ENCODE assay signal across 10 cellular contexts in the genomic region with DNA sequence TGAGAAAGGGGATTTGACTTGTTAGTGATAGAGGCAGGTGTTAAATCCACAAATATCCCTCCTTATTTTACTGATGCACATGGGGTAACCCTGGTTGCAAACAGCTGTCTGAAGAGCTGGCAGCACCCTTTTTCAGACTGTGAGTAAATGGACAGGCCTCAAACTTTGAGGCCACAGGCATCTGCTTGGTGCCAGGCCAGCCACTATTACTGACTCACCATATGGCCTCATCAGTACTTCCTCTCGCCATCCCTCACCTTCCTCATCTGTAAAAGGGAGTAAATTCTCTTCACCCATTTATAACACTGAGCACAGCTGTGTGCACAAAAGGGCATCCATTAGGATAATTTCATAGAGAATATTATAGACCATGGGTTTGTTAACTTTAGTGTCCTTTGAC. TPM values are rescaled to one million over a fixed set of nuclear protein-coding genes. Genes with fewer than 3 reads are reported as not detected.
DNase-seq lines count a peak whose midpoint lies in the region; ATAC-seq and TF ChIP-seq lines count a peak whose summit lies in the region.
"Had no signal": no experiment of that assay in that cellular context is flagged by ENCODE, and none has a peak within 500 bp of the region (broad histone marks: within the 10 kb centered on the region; RNA-seq: fewer than 3 reads in every experiment).

No MANE protein-coding gene starts in this region.

- WGBS in psoas muscle, 3 donors: 31 to 53% (median 35%) methylated on average over 1 of the region's 1 CpG

- ATAC-seq in psoas muscle (peak; percentile 88 to 93 (median 90)), HG02885 (IDR thresholded peaks at IDR 0.05; ENCODE audit: poor library complexity, unreplicated experiment) (no peak)

- no peak overlapping the region for H3K4me3 ChIP-seq in OCI-LY3 (ENCODE audit: low read length)
- H3K4me3 ChIP-seq in psoas muscle: no peak overlapping the region
- H3K4me3 ChIP-seq: dorsolateral prefrontal cortex had no signal

- DNase-seq in EH (ENCODE audit: low read depth) (peak; percentile 91), dedifferentiated amniotic fluid mesenchymal stem cell (ENCODE audit: extremely low spot score) (peak; percentile 35), psoas muscle (peak; percentile 71 to 83), NCI-H82 (lab: John Stamatoyannopoulos, UW) (no peak), NCI-H69 (lab: John Stamatoyannopoulos, UW) (no peak)
- DNase-seq in effector CD4-positive, alpha-beta T cell: no peak
- DNase-seq: dorsolateral prefrontal cortex had no signal

- no peak overlapping the region for H3K9ac ChIP-seq in OCI-LY3 (ENCODE audit: low read length)

- H4K20me1 ChIP-seq in OCI-LY3 (ENCODE audit: insufficient read depth, low read length): no peaks in the 10 kb centered on the region

- intact Hi-C loops in psoas muscle (cut with DNase I): no loop called here

- H2AFZ ChIP-seq in OCI-LY3 (ENCODE audit: low read depth, low read length): no peak overlapping the region

- H3K27ac ChIP-seq in OCI-LY3 (ENCODE audit: low read length): no peak overlapping the region
- H3K27ac ChIP-seq in psoas muscle: peak overlapping the region; percentile 76
- H3K27ac ChIP-seq: VCaP had no signal

- H3K27me3 ChIP-seq in OCI-LY3 (ENCODE audit: low read depth, low read length) (peaks cover 4% of the 10 kb centered on the region; the same call in 1 of the 2 replicates), psoas muscle (ENCODE audit: insufficient read depth in 3 of 3, low read length in 2 of 3) (no peaks in the 10 kb centered on the region)
- H3K27me3 ChIP-seq: dorsolateral prefrontal cortex had no signal

- H3K4me1 ChIP-seq in OCI-LY3 (ENCODE audit: low read length) (peaks cover 45% of the 10 kb centered on the region), psoas muscle (peaks cover 36% of the 10 kb centered on the region)

- H3K9me3 ChIP-seq in OCI-LY3 (ENCODE audit: insufficient read depth, low read length) (no peaks in the 10 kb centered on the region), psoas muscle (no peaks in the 10 kb centered on the region)

- H3K36me3 ChIP-seq in OCI-LY3 (replicated peaks; ENCODE audit: low read depth, low read length): no peaks in the 10 kb centered on the region
- no peaks in the 10 kb centered on the region for H3K36me3 ChIP-seq in psoas muscle (ENCODE audit: insufficient read depth in 1 of 2, low read depth in 1 of 2)

- TF ChIP-seq CTCF in OCI-LY3 (IDR thresholded peaks at IDR 0.05; ENCODE audit: low read depth, low read length) (no peak), psoas muscle (IDR thresholded peaks at IDR 0.05) (no peak)

- peak overlapping the region; percentile 23 for H3K4me2 ChIP-seq in OCI-LY3 (ENCODE audit: low read length)

- no peaks in the 10 kb centered on the region for H3K79me2 ChIP-seq in OCI-LY3 (ENCODE audit: low read length)

RNA-seq across cellular contexts. Expression of a gene that starts 11.9 kb away (rescaled TPM):
- 100 to 1,000 TPM; 114 to 218 (median 149) TPM for total RNA-seq in psoas muscle
- polyA plus RNA-seq in psoas muscle: 100 to 1,000 TPM in 2 of 3 donors, 10 to 100 TPM in 1; 55.5 to 167 (median 106) TPM

Comparison
In these comparisons a context has a peak if more than half of its experiments do, and no peak if none do; other contexts are left out.
1. DNase-seq: peak in EH (single experiment), dedifferentiated amniotic fluid mesenchymal stem cell (single experiment) and psoas muscle (2 of 2); none in effector CD4-positive, alpha-beta T cell (single experiment), NCI-H82 (single experiment) and NCI-H69 (single experiment).